Comparison of ENCODE assay signal across 33 cellular contexts in the genomic region with DNA sequence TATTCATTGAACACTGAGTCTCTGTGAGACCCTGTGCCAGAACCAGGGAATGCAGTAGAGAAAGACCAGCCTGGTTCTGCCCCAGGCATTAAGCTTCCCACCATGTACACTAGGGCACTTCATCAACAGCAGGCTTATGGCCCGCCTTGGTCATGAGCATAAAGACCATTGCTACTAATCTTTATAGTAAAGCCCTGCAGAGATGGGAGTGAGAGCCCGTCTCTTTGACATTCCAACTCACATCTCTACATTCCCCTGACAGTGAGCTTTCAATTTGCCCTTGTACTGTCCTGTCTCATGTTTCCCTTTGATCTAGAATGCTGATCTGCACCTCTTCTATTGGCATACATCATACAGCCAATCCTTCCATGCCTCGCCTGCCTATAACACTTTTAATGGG.
"Had no signal": no experiment of that assay in that cellular context is flagged by ENCODE, and none has a peak within 500 bp of the region (broad histone marks: within the 10 kb centered on the region; RNA-seq: fewer than 3 reads in every experiment).

No MANE protein-coding gene starts in this region.

- H3K4me2 ChIP-seq: SK-N-SH had no signal

- H3K27ac Mint-ChIP-seq: activated CD4-positive, alpha-beta memory T cell treated with anti-CD3 and anti-CD28 coated beads for 36 hours; activated naive CD4-positive, alpha-beta T cell treated with anti-CD3 and anti-CD28 coated beads for 36 hours; activated naive CD4-positive, alpha-beta T cell treated with anti-CD3 and anti-CD28 coated beads, Interleukin-2, amount 50 U/mL, for 72 hours; activated T-helper 1 cell treated with anti-CD3 and anti-CD28 coated beads, Interleukin-12 subunit alpha, Interleukin-12 subunit beta, Interleukin-2, Interleukin-4 antibody, amounts not matched to agents 30 ng/mL and 10 ng/mL and 1 ng/mL, durations not matched to agents 14 hours and 24 hours and 36 hours; T-helper 1 cell treated with Interleukin-12 subunit alpha and Interleukin-12 subunit beta and Interleukin-4 antibody, amounts not matched to agents 30 μg/mL and 1 μg/mL, for 36 hours; T-helper 2 cell treated with Interferon-gamma antibody and Interleukin-4, amounts not matched to agents 5 μg/mL and 100 μg/mL, for 36 hours had no signal

- H3K4me1 ChIP-seq: Peyer's patch had no signal

- H3K9me3 Mint-ChIP-seq: activated naive CD4-positive, alpha-beta T cell treated with anti-CD3 and anti-CD28 coated beads for 36 hours; activated naive CD4-positive, alpha-beta T cell treated with anti-CD3 and anti-CD28 coated beads, Interleukin-2, amount 50 U/mL, for 72 hours; activated T-cell treated with anti-CD3 and anti-CD28 coated beads, Interleukin-2, amount 50 U/mL, for 4 hours; activated T-helper 1 cell treated with anti-CD3 and anti-CD28 coated beads, Interleukin-12 subunit alpha, Interleukin-12 subunit beta, Interleukin-2, Interleukin-4 antibody, amounts not matched to agents 30 ng/mL and 10 ng/mL and 1 ng/mL, durations not matched to agents 14 hours and 24 hours and 36 hours; T-helper 1 cell treated with Interleukin-12 subunit alpha and Interleukin-12 subunit beta and Interleukin-4 antibody, amounts not matched to agents 30 μg/mL and 1 μg/mL, for 36 hours; T-helper 2 cell treated with Interferon-gamma antibody and Interleukin-4, amounts not matched to agents 5 μg/mL and 100 μg/mL, for 36 hours had no signal

- H3K4me3 ChIP-seq: Peyer's patch, SJSA1 had no signal

- H3K9ac ChIP-seq: SK-N-SH had no signal

- H3K4me3 Mint-ChIP-seq: activated CD4-positive, alpha-beta memory T cell treated with anti-CD3 and anti-CD28 coated beads for 36 hours; activated naive CD4-positive, alpha-beta T cell treated with anti-CD3 and anti-CD28 coated beads for 36 hours; activated T-cell treated with anti-CD3 and anti-CD28 coated beads, Interleukin-2, amount 50 U/mL, for 4 hours; activated T-helper 1 cell treated with anti-CD3 and anti-CD28 coated beads, Interleukin-12 subunit alpha, Interleukin-12 subunit beta, Interleukin-2, Interleukin-4 antibody, amounts not matched to agents 30 ng/mL and 10 ng/mL and 1 ng/mL, durations not matched to agents 14 hours and 24 hours and 36 hours; T-helper 1 cell treated with Interleukin-12 subunit alpha and Interleukin-12 subunit beta and Interleukin-4 antibody, amounts not matched to agents 30 μg/mL and 1 μg/mL, for 36 hours; T-helper 2 cell treated with Interferon-gamma antibody and Interleukin-4, amounts not matched to agents 5 μg/mL and 100 μg/mL, for 36 hours had no signal

- FAIRE-seq: bronchial epithelial cell, TTC549 had no signal

- H3K9me3 ChIP-seq: Peyer's patch, SJSA1, SK-N-SH had no signal

- H3K27me3 Mint-ChIP-seq: brain had no signal

- H3K27ac ChIP-seq: Peyer's patch, SJSA1 had no signal

- H3K36me3 ChIP-seq: Peyer's patch, SJSA1 had no signal

- ATAC-seq: activated naive CD4-positive, alpha-beta T cell treated with anti-CD3 and anti-CD28 coated beads, Interleukin-2, amount 50 U/mL, for 72 hours; activated T-cell treated with anti-CD3 and anti-CD28 coated beads, Interleukin-2, amount 50 U/mL, for 4 hours; PC-3 had no signal

- H3K9me2 ChIP-seq: SK-N-SH had no signal

- DNase-seq: activated CD4-positive, alpha-beta memory T cell treated with anti-CD3 and anti-CD28 coated beads for 36 hours; activated CD4-positive, alpha-beta T cell treated with anti-CD3 and anti-CD28 coated beads for 4 hours; activated CD4-positive, alpha-beta T cell treated with anti-CD3 and anti-CD28 coated beads, Interleukin-2, amount 50 U/mL, for 1 hour; activated CD4-positive, CD25-positive, alpha-beta regulatory T cell treated with anti-CD3 and anti-CD28 coated beads, Interleukin-2, amount 50 U/mL, for 72 hours; activated CD8-positive, alpha-beta memory T cell treated with anti-CD3 and anti-CD28 coated beads, Interleukin-2, amount 50 U/mL, for 4 hours; activated gamma-delta T cell treated with Interleukin-2 at 50 U/mL for 16 hours; activated naive CD4-positive, alpha-beta T cell treated with anti-CD3 and anti-CD28 coated beads for 36 hours; activated T-cell treated with anti-CD3 and anti-CD28 coated beads for 4 hours; activated T-cell treated with anti-CD3 and anti-CD28 coated beads, Interleukin-2, amount 50 U/mL, for 4 hours; caudate nucleus; Karpas-422; KBM-7; NCI-H1105; NCI-H1417 treated with DMSO at 0.1 percent for 48 hours; NCI-H1930; NCI-H2081 treated with DMSO at 0.1 percent for 48 hours; NCI-H226; NCI-H446 treated with DMSO at 0.1 percent for 48 hours; NCI-H524; NK-92 treated with Interleukin-12 subunit alpha and Interleukin-12 subunit beta, amount 100 ng/mL, for 24 hours; PC-3; Peyer's patch; RPMI8226; SHP77 treated with DMSO at 0.1 percent for 48 hours; SK-N-SH had no signal

- H3K36me3 Mint-ChIP-seq: activated CD4-positive, alpha-beta memory T cell treated with anti-CD3 and anti-CD28 coated beads for 36 hours; activated naive CD4-positive, alpha-beta T cell treated with anti-CD3 and anti-CD28 coated beads, Interleukin-2, amount 50 U/mL, for 72 hours; brain had no signal

- H3K27me3 ChIP-seq: Peyer's patch, SJSA1 had no signal
